In the genomic region with DNA sequence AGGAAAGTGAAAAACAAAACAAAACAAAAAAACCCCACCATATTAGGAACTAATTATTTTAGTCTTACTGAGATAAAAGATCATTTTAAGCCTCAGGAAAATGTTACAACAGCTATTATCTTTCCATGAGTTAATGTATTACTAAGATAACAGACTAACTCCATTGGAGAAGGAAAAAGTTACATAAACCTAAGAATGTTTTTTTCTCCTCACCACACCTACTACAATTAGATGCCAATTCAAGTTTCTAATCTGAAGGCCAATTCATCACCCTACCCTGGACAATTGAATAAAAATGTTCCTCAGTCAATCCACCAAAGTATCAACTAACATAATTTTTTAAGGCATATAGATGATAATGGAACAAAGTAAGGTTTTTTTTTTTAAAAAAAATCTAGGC, we compare ENCODE assay signal across 21 cellular contexts. TPM values are rescaled to one million over a fixed set of nuclear protein-coding genes. Genes with fewer than 3 reads are reported as not detected.
A peak's percentile ranks its signal among the peaks of the same experiment; 100 is the strongest.
DNase-seq lines count a peak whose midpoint lies in the region; ATAC-seq, FAIRE-seq and TF ChIP-seq lines count a peak whose summit lies in the region.
"Had no signal": no experiment of that assay in that cellular context is flagged by ENCODE, and none has a peak within 500 bp of the region (broad histone marks: within the 10 kb centered on the region; RNA-seq: fewer than 3 reads in every experiment).

No MANE protein-coding gene starts in this region.

- peak overlapping the region; percentile 6; the same call in 1 of the 3 replicates for H3K4me2 ChIP-seq in A549

- POLR2A ChIA-PET in A549 (lab: Yijun Ruan, JAX) = no interaction called here

- intact Hi-C loops in body of pancreas (cut with DNase I) = no loop called here
- intact Hi-C loops in esophagus muscularis mucosa (cut with DNase I) = no loop called here

- no peak for TF ChIP-seq CTCF in A549 (IDR thresholded peaks at IDR 0.05)
- TF ChIP-seq CTCF in body of pancreas (IDR thresholded peaks at IDR 0.05) = no peak
- no peak for TF ChIP-seq CTCF in esophagus muscularis mucosa (IDR thresholded peaks at IDR 0.05)

- H3K36me3 ChIP-seq in body of pancreas (replicated peaks in 1 of 2; ENCODE audit: insufficient read depth in 1 of 2, low read depth in 2 of 2) (peaks cover 0 to 4% of the 10 kb centered on the region in 2 donors), small intestine (ENCODE audit: control insufficient read depth in 2 of 2, insufficient read depth in 2 of 2, low read length in 2 of 2) (peaks cover 7 to 9% of the 10 kb centered on the region in 2 donors), esophagus muscularis mucosa (peaks cover 38 to 77% (median 55%) of the 10 kb centered on the region in 4 donors)

- H3K27ac ChIP-seq in A549 (no peak overlapping the region), body of pancreas (peak overlapping the region in 1 of 4 donors; percentile 44), small intestine (ENCODE audit: low read depth in 1 of 2, low read length in 1 of 2) (no peak overlapping the region), esophagus muscularis mucosa (replicated peaks in 1 of 4) (no peak overlapping the region)
- H3K27ac ChIP-seq: HL-60, Peyer's patch had no signal

- FAIRE-seq in A549 (lab: Jason Lieb, UNC) (no peak), small intestine (lab: Jason Lieb, UNC) (peak; percentile 90)
- FAIRE-seq: G401.6, GM12892 had no signal

- H3K4me3 ChIP-seq in A549 (no peak overlapping the region), body of pancreas (no peak overlapping the region), small intestine (ENCODE audit: low read depth in 1 of 2, low read length in 2 of 2) (no peak overlapping the region), esophagus muscularis mucosa (no peak overlapping the region)
- H3K4me3 ChIP-seq: Peyer's patch had no signal

- ATAC-seq in A549 (no peak), body of pancreas (peak; percentile 74), left lobe of liver (peak; percentile 73), HG03354 (IDR thresholded peaks at IDR 0.05; ENCODE audit: poor library complexity, severe bottlenecking, unreplicated experiment) (no peak)

- no peak for TF ChIP-seq POLR2A in A549 (IDR thresholded peaks at IDR 0.05; ENCODE audit: low read length)
- no peak for TF ChIP-seq POLR2A in body of pancreas (IDR thresholded peaks at IDR 0.05)
- TF ChIP-seq POLR2A in esophagus muscularis mucosa (IDR thresholded peaks at IDR 0.05; ENCODE audit: low read depth) = no peak

- CTCF ChIA-PET in A549 (lab: Yijun Ruan, JAX) = interaction anchor here (0.6 to 0.7 kb wide), 2 partner anchors 44 to 646 kb away, joined by 3 read pairs; no protein-coding TSS in a partner anchor

- TF ChIP-seq EP300 in A549 (IDR thresholded peaks at IDR 0.05) = no peak
- no peak for TF ChIP-seq EP300 in esophagus muscularis mucosa (IDR thresholded peaks at IDR 0.05)

- H3K27me3 ChIP-seq in body of pancreas = no peaks in the 10 kb centered on the region
- no peaks in the 10 kb centered on the region for H3K27me3 ChIP-seq in small intestine (ENCODE audit: control insufficient read depth in 2 of 2, insufficient read depth in 2 of 2, low read length in 2 of 2)
- H3K27me3 ChIP-seq in esophagus muscularis mucosa = no peaks in the 10 kb centered on the region
- H3K27me3 ChIP-seq: Peyer's patch had no signal

- H3K9me3 ChIP-seq in A549 (no peaks in the 10 kb centered on the region), body of pancreas (no peaks in the 10 kb centered on the region), small intestine (ENCODE audit: control insufficient read depth, low read depth) (no peaks in the 10 kb centered on the region), esophagus muscularis mucosa (no peaks in the 10 kb centered on the region)
- H3K9me3 ChIP-seq: Peyer's patch had no signal

- no peak for TF ChIP-seq RAD21 in A549 (conservative IDR thresholded peaks at IDR 0.05 in 1 of 2, IDR thresholded peaks at IDR 0.05 in 1 of 2)

- peaks cover 17% of the 10 kb centered on the region for H3K4me1 ChIP-seq in A549
- H3K4me1 ChIP-seq in body of pancreas = peaks cover 17% of the 10 kb centered on the region
- no peaks in the 10 kb centered on the region for H3K4me1 ChIP-seq in small intestine (ENCODE audit: control insufficient read depth in 2 of 2, insufficient read depth in 1 of 2, low read depth in 1 of 2, low read length in 1 of 2)
- peaks cover 0 to 4% (median 0%) of the 10 kb centered on the region in 4 donors for H3K4me1 ChIP-seq in esophagus muscularis mucosa

- DNase-seq in A549 (ENCODE audit: low read depth in 1 of 2, low spot score in 1 of 2) = no peak
- DNase-seq in body of pancreas = no peak
- no peak for DNase-seq in left lobe of liver (ENCODE audit: low spot score)
- DNase-seq in small intestine = peak; percentile 42
- DNase-seq in DMS114 treated with DMSO at 0.1 percent for 48 hours (lab: John Stamatoyannopoulos, UW; ENCODE audit: unreplicated experiment) = no peak
- no peak for DNase-seq in esophagus muscularis mucosa (ENCODE audit: extremely low spot score)
- DNase-seq: CD4-positive, CD25-positive, alpha-beta regulatory T cell; COR-L47; KBM-7; MM.1S; NCI-H1048; NCI-H1417 treated with DMSO at 0.1 percent for 48 hours; NCI-H187; NCI-H446; NCI-H526; Peyer's patch; SW 1271 had no signal

TF ChIP-seq in A549, 52 proteins besides CTCF, POLR2A, EP300 and RAD21:
- no peak for TF ChIP-seq RARB (CRISPR knock-in tag; IDR thresholded peaks at IDR 0.05)
- TF ChIP-seq SREBF2 (IDR thresholded peaks at IDR 0.05) = no peak
- TF ChIP-seq GATA3 (IDR thresholded peaks at IDR 0.05; ENCODE audit: borderline replicate concordance) = no peak
- TF ChIP-seq FOSB (CRISPR knock-in tag; IDR thresholded peaks at IDR 0.05) = no peak
- no peak for TF ChIP-seq ZSCAN20 (CRISPR knock-in tag; IDR thresholded peaks at IDR 0.05)
- no peak for TF ChIP-seq SMC3 (IDR thresholded peaks at IDR 0.05)
- TF ChIP-seq ZFP36 (IDR thresholded peaks at IDR 0.05; ENCODE audit: borderline replicate concordance, partially characterized antibody) = no peak
- no peak for TF ChIP-seq CEBPB (IDR thresholded peaks at IDR 0.05)
- no peak for TF ChIP-seq NR3C1 (IDR thresholded peaks at IDR 0.05)
- no peak for TF ChIP-seq ESRRA (IDR thresholded peaks at IDR 0.05; ENCODE audit: borderline replicate concordance, low read length)
- no peak for TF ChIP-seq CHD4 (IDR thresholded peaks at IDR 0.05; ENCODE audit: borderline replicate concordance)
- no peak for TF ChIP-seq NFE2L2 (conservative IDR thresholded peaks at IDR 0.05; ENCODE audit: low read length)

RNA-seq across cellular contexts. Expression of a gene that starts 10.2 kb away (rescaled TPM):
- polyA plus RNA-seq in A549 (2011; rRNA removed) (53.3 and 59.9 TPM in 2 replicates), A549 (2017; fragmentation: RNase III; extraction: RNeasy Plus Mini Kit Qiagen cat#74134 plus additional on column Dnase treatment) (23.2 to 24.4 TPM (median 24.0 TPM) in 3 replicates), small intestine (10 to 100 TPM; 15.9 to 37.2 (median 16.8) TPM)
- 8.1 and 9.0 TPM in 2 replicates for polyA plus RNA-seq in A549 (2012; cell fraction: cytosol; rRNA removed)
- polyA plus RNA-seq in A549 (2012; cell fraction: nucleus; rRNA removed) = 5.8 and 9.4 TPM in 2 replicates
- 29.6 and 30.6 TPM in 2 replicates for polyA minus RNA-seq in A549 (2011; rRNA and poly(A)+ RNA removed)
- total RNA-seq in body of pancreas (10 to 100 TPM; 31.6 to 34.6 TPM), left lobe of liver (29.5 TPM), esophagus muscularis mucosa (10 to 100 TPM; 17.4 to 25.3 (median 23.2) TPM)

RNA-seq across cellular contexts. Expression of a gene that starts 40.0 kb away (rescaled TPM):
- polyA plus RNA-seq in A549 (2011; rRNA removed) (67.9 and 99.2 TPM in 2 replicates), A549 (2017; fragmentation: RNase III; extraction: RNeasy Plus Mini Kit Qiagen cat#74134 plus additional on column Dnase treatment) (61.4 to 65.4 TPM (median 64.8 TPM) in 3 replicates), small intestine (10 to 100 TPM; 45.4 to 60.8 (median 46.7) TPM)
- 27.3 and 30.3 TPM in 2 replicates for polyA plus RNA-seq in A549 (2012; cell fraction: cytosol; rRNA removed)
- polyA plus RNA-seq in A549 (2012; cell fraction: nucleus; rRNA removed) = 12.4 and 13.2 TPM in 2 replicates
- polyA minus RNA-seq in A549 (2011; rRNA and poly(A)+ RNA removed) = 6.3 and 6.7 TPM in 2 replicates
- total RNA-seq in body of pancreas (10 to 100 TPM; 12.9 to 29.1 TPM), left lobe of liver (12.0 TPM), esophagus muscularis mucosa (10 to 100 TPM; 45.4 to 74.8 (median 48.8) TPM)

Comparison
In these comparisons a context has a peak if more than half of its experiments do, and no peak if none do; other contexts are left out.
1. ATAC-seq: peak in body of pancreas (single experiment) and left lobe of liver (single experiment); none in A549 (0 of 2) and HG03354 (single experiment).